In genomic region chr13:39505151-39505550, GRCh38 we compare ENCODE assay signal across 28 cellular contexts.
DNase-seq lines count a peak whose midpoint lies in the region; ATAC-seq and TF ChIP-seq lines count a peak whose summit lies in the region.
"Had no signal": no experiment of that assay in that cellular context is flagged by ENCODE, and none has a peak within 500 bp of the region (broad histone marks: within the 10 kb centered on the region; RNA-seq: fewer than 3 reads in every experiment).

No MANE protein-coding gene starts in this region.

- peaks cover 81% of the 10 kb centered on the region for H3K4me1 ChIP-seq in left ventricle myocardium inferior
- H3K4me1 ChIP-seq: BE2C had no signal

- intact Hi-C loops in left ventricle myocardium inferior (cut with micrococcal nuclease) = no loop called here
- intact Hi-C loops in Right ventricle myocardium inferior (cut with DNase I) = no loop called here

- DNase-seq in left ventricle myocardium inferior (no peak), Right ventricle myocardium inferior (ENCODE audit: missing footprints) (no peak), T-helper 17 cell (no peak), islet precursor cell (peak; percentile 63), retina (no peak), occipital lobe (lab: John Stamatoyannopoulos, UW) (no peak)
- DNase-seq: ACHN; BE2C; CD8-positive, alpha-beta memory T cell; DMS 273 treated with DMSO at 0.1 percent for 48 hours; DMS79; EL; GDM1; NCI-H1048; NCI-H1417; NCI-H1694; NCI-H2029 treated with DMSO at 0.1 percent for 48 hours; NCI-H226; NCI-H510A; NCI-H69; SIG-M5 had no signal

- H3K27ac ChIP-seq in left ventricle myocardium inferior (replicated peaks) = peak overlapping the region; percentile 45
- H3K27ac ChIP-seq: 22Rv1, RWPE1 had no signal

- H3K4me1 Mint-ChIP-seq in T-helper 17 cell = peaks cover 3% of the 10 kb centered on the region
- H3K4me1 Mint-ChIP-seq: CD14-positive monocyte; CD8-positive, alpha-beta memory T cell had no signal

- H3K9me3 ChIP-seq in left ventricle myocardium inferior (replicated peaks) = no peaks in the 10 kb centered on the region
- H3K9me3 ChIP-seq in T-helper 17 cell (ENCODE audit: control insufficient read depth, low read length, poor library complexity, severe bottlenecking) = no peaks in the 10 kb centered on the region
- H3K9me3 ChIP-seq: BE2C had no signal

- H3K36me3 Mint-ChIP-seq in T-helper 17 cell (ENCODE audit: low read depth) = no peaks in the 10 kb centered on the region
- H3K36me3 Mint-ChIP-seq: CD14-positive monocyte; CD8-positive, alpha-beta memory T cell had no signal

- no peak for TF ChIP-seq CTCF in left ventricle myocardium inferior (IDR thresholded peaks at IDR 0.05; ENCODE audit: borderline replicate concordance)

- peaks cover 22% of the 10 kb centered on the region for H3K27me3 Mint-ChIP-seq in T-helper 17 cell

- no peak for ATAC-seq in Right ventricle myocardium inferior
- no peak for ATAC-seq in T-helper 17 cell
- no peak for ATAC-seq in GM18520 (IDR thresholded peaks at IDR 0.05; ENCODE audit: unreplicated experiment)
- ATAC-seq: GM12878, HCT116, SK-N-SH treated with all-trans-retinoic acid at 6 μM for 48 hours had no signal

- H3K27me3 ChIP-seq in left ventricle myocardium inferior (ENCODE audit: low read depth) = no peaks in the 10 kb centered on the region
- H3K27me3 ChIP-seq: BE2C had no signal

- H3K4me3 Mint-ChIP-seq in T-helper 17 cell = no peak overlapping the region
- H3K4me3 Mint-ChIP-seq: CD14-positive monocyte; CD8-positive, alpha-beta memory T cell had no signal

- no peaks in the 10 kb centered on the region for H3K36me3 ChIP-seq in left ventricle myocardium inferior
- H3K36me3 ChIP-seq: BE2C had no signal

- H3K4me3 ChIP-seq in left ventricle myocardium inferior = no peak overlapping the region
- H3K4me3 ChIP-seq: GM12878 had no signal

- peak overlapping the region; percentile 5 for H3K27ac Mint-ChIP-seq in T-helper 17 cell
- H3K27ac Mint-ChIP-seq: CD14-positive monocyte; CD8-positive, alpha-beta memory T cell had no signal
